Comparison of ENCODE assay signal across 10 cellular contexts in the genomic region with DNA sequence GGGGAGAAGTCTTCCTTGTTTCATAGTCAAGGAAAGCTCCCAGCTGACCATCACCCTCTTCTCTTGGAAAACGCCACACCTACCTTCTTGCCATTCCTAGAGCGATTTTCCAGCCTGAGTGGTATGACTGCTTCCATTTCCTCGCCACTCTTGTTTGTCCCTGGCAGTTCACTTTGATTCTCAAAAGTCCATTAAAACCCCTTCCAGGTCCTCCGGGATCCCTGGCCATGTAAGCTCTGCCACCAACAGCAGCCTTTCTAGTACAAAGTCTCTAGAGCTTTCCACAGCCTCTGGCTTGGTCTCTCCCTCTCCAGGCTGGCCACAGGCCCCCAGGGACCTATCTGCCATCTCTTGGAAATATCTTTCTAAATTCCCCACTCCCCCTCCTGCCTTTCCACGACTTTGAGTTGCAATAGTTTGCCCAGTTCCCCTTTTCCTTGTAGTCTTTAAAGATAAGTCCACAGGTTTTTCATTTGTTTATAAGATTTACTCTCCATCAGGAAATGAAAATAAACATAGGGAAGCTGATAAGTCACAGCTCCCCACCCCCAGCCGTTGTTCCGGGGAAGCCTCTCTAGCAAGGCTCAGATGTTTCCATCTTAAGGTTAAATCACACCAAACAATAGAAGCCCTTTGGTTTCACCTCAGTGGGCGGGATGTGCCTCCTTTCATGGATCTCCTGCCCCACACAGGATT. TPM values are rescaled to one million over a fixed set of nuclear protein-coding genes. Genes with fewer than 3 reads are reported as not detected.
A peak's percentile ranks its signal among the peaks of the same experiment; 100 is the strongest.
DNase-seq lines count a peak whose midpoint lies in the region; ATAC-seq and TF ChIP-seq lines count a peak whose summit lies in the region.
"Had no signal": no experiment of that assay in that cellular context is flagged by ENCODE, and none has a peak within 500 bp of the region (broad histone marks: within the 10 kb centered on the region; RNA-seq: fewer than 3 reads in every experiment).

No MANE protein-coding gene starts in this region.

- H3K4me1 ChIP-seq in Panc1 (ENCODE audit: control insufficient read depth, insufficient read depth, low read length) (peaks cover 26% of the 10 kb centered on the region), spleen (peaks cover 0 to 11% (median 7%) of the 10 kb centered on the region in 6 donors)

- no peak overlapping the region for H3K4me3 Mint-ChIP-seq in stimulated activated memory B cell treated with anti-CD40 and anti-IgM and Interleukin-4, amounts not matched to agents 10 μg/mL and 1 μg/mL and 100 μg/mL, for 72 hours

- H3K36me3 ChIP-seq in Panc1 (ENCODE audit: control insufficient read depth, insufficient read depth, low read length) = no peaks in the 10 kb centered on the region
- no peaks in the 10 kb centered on the region for H3K36me3 ChIP-seq in spleen

- CTCF ChIA-PET in Panc1 (lab: Charles Lee) = no interaction called here

- H3K27me3 ChIP-seq in Panc1 (ENCODE audit: control insufficient read depth, insufficient read depth, low read length) (no peaks in the 10 kb centered on the region), spleen (replicated peaks in 1 of 7) (no peaks in the 10 kb centered on the region)

- H3K9me3 Mint-ChIP-seq in stimulated activated memory B cell treated with anti-CD40 and anti-IgM and Interleukin-4, amounts not matched to agents 10 μg/mL and 1 μg/mL and 100 μg/mL, for 72 hours = no peaks in the 10 kb centered on the region

- peak overlapping the region; percentile 13; the same call in 1 of the 2 replicates for H3K27ac ChIP-seq in Panc1 (ENCODE audit: low read length)
- no peak overlapping the region for H3K27ac ChIP-seq in spleen

- peak; percentile 46; the same call in 1 of the 2 replicates for ATAC-seq in Panc1
- ATAC-seq in stimulated activated memory B cell treated with anti-CD40 and anti-IgM and Interleukin-4, amounts not matched to agents 10 μg/mL and 1 μg/mL and 100 μg/mL, for 72 hours = no peak
- no peak for ATAC-seq in HG03039 (IDR thresholded peaks at IDR 0.05; ENCODE audit: unreplicated experiment)
- ATAC-seq: HCT116 had no signal

- TF ChIP-seq CTCF in Panc1 (IDR thresholded peaks at IDR 0.05) = no peak
- TF ChIP-seq CTCF in spleen (IDR thresholded peaks at IDR 0.05 in 8 of 11, conservative IDR thresholded peaks at IDR 0.05 in 3 of 11) = no peak

- in situ Hi-C loops in Panc1 (cut with HindIII; ENCODE audit: low pct_unique_long_range_greater_than_20kb, low sequenced_read_pairs) = no loop called here

- 52 to 60% (median 55%) methylated on average over 8 of the region's 8 CpGs for WGBS in spleen, 5 donors

- intact Hi-C loops in Panc1 (cut with micrococcal nuclease; ENCODE audit: unreplicated experiment) (no loop called here), spleen (cut with DNase I; ENCODE audit: low total_unique reads) (no loop called here)

- H3K27ac Mint-ChIP-seq in stimulated activated memory B cell treated with anti-CD40 and anti-IgM and Interleukin-4, amounts not matched to agents 10 μg/mL and 1 μg/mL and 100 μg/mL, for 72 hours = no peak overlapping the region

- peaks cover 7% of the 10 kb centered on the region for H3K4me1 Mint-ChIP-seq in stimulated activated memory B cell treated with anti-CD40 and anti-IgM and Interleukin-4, amounts not matched to agents 10 μg/mL and 1 μg/mL and 100 μg/mL, for 72 hours

- H3K27me3 Mint-ChIP-seq in stimulated activated memory B cell treated with anti-CD40 and anti-IgM and Interleukin-4, amounts not matched to agents 10 μg/mL and 1 μg/mL and 100 μg/mL, for 72 hours = no peaks in the 10 kb centered on the region

- POLR2A ChIA-PET in Panc1 (lab: Charles Lee) = interaction anchor here (1.1 kb wide), 1 partner anchor 43 kb away, joined by 3 read pairs; the partner anchor contains the start of gene SINHCAF

- peak; percentile 8 for DNase-seq in activated effector memory CD4-positive, alpha-beta T cell treated with anti-CD3 and anti-CD28 coated beads, Interleukin-2, amount 50 U/mL, for 16 hours
- DNase-seq in activated effector memory CD4-positive, alpha-beta T cell treated with Interleukin-2 at 50 U/mL for 16 hours = no peak
- no peak for DNase-seq in Panc1 (ENCODE audit: low read depth, low spot score)
- peak; percentile 45 for DNase-seq in spleen
- no peak for DNase-seq in amygdala (lab: John Stamatoyannopoulos, UW)
- DNase-seq: NK-92 treated with Interleukin-12 subunit alpha and Interleukin-12 subunit beta, amount 100 ng/mL, for 24 hours had no signal

- no TSS peak for BruUV-seq in Panc1 (replicated peaks; lab: Mats Ljungman, UMichigan)

- no peak for TF ChIP-seq POLR2A in spleen (IDR thresholded peaks at IDR 0.05)

- H3K9me3 ChIP-seq in Panc1 (ENCODE audit: control insufficient read depth, insufficient read depth, low read depth, low read length) = no peaks in the 10 kb centered on the region
- H3K9me3 ChIP-seq in spleen = no peaks in the 10 kb centered on the region

- peak overlapping the region in 1 of 2 experiments; percentile 5; a peak in 2 of 4 replicates for H3K4me3 ChIP-seq in Panc1 (ENCODE audit: low read depth in 2 of 2, low read length in 2 of 2)
- peak overlapping the region; percentile 13 for H3K4me3 ChIP-seq in iPS-11a (ENCODE audit: low read depth, low read length)
- no peak overlapping the region for H3K4me3 ChIP-seq in spleen

- H3K36me3 Mint-ChIP-seq in stimulated activated memory B cell treated with anti-CD40 and anti-IgM and Interleukin-4, amounts not matched to agents 10 μg/mL and 1 μg/mL and 100 μg/mL, for 72 hours = no peaks in the 10 kb centered on the region

RNA-seq across cellular contexts. Expression of gene SINHCAF, which starts 42.9 kb away (rescaled TPM):
- total RNA-seq in Panc1 (2021; ENCODE audit: unreplicated experiment) = 68.8 TPM
- 40.7 TPM for polyA plus RNA-seq in Panc1 (2012; ENCODE audit: insufficient read length)
- total RNA-seq in spleen = 100 to 1,000 TPM in 1 of 7 donors, 10 to 100 TPM in 6; 43.4 to 121 (median 62.8) TPM
- polyA plus RNA-seq in spleen = 10 to 100 TPM; 28.4 to 37.4 (median 30.9) TPM

Comparison
In these comparisons a context has a peak if more than half of its experiments do, and no peak if none do; other contexts are left out.
1. DNase-seq: peak in activated effector memory CD4-positive, alpha-beta T cell treated with anti-CD3 and anti-CD28 coated beads, Interleukin-2, amount 50 U/mL, for 16 hours (single experiment) and spleen (single experiment); none in activated effector memory CD4-positive, alpha-beta T cell treated with Interleukin-2 at 50 U/mL for 16 hours (single experiment), Panc1 (single experiment) and amygdala (0 of 56).